Comparison of ENCODE assay signal across 1 cellular context in genomic region chr12:229441-230191, GRCh38.
TF ChIP-seq lines count a peak whose summit lies in the region.

No MANE protein-coding gene starts in this region.

TF ChIP-seq in WTC11, 78 proteins besides CTCF, POLR2A, EP300 and RAD21:
- TF ChIP-seq ZNF532 (CRISPR knock-in tag; IDR thresholded peaks at IDR 0.05; ENCODE audit: borderline replicate concordance), result no peak
- peak; percentile 10; the same call in 1 of the 2 replicates for TF ChIP-seq ZNF423 (CRISPR knock-in tag; IDR thresholded peaks at IDR 0.05)
TF ChIP-seq in WTC11: peak in this region for 1.
